1 cellular context compared by ENCODE assay signal in the genomic region with DNA sequence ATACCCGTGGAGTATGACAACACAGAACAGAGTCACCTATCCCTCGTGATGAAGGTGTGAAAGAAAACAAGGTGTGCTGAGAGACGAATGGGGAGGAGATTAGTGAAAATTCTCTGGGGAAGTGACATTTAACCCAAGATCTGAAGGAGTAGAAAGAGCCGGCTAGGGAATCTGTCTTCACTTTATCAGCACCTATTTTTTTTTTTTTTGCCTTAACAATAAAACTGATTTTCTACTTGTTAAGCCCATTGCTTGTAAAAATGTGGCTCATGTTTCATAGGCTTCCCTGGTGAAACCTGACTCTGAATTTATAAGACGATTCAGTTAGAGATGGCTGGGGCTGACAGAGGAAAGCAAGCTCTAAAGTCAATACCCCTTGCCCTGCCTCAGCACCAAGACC.
A peak's percentile ranks its signal among the peaks of the same experiment; 100 is the strongest.
TF ChIP-seq lines count a peak whose summit lies in the region.

No MANE protein-coding gene starts in this region.

TF ChIP-seq in HEK293, 187 proteins besides CTCF, POLR2A, EP300 and RAD21 (continued from another document and continues in another):
- TF ChIP-seq ZNF664 (tag by site-specific recombination; IDR thresholded peaks at IDR 0.05) (no peak), SALL2 (tag by site-specific recombination; IDR thresholded peaks at IDR 0.05; ENCODE audit: borderline replicate concordance) (no peak), ZNF529 (tag by site-specific recombination; IDR thresholded peaks at IDR 0.05; ENCODE audit: insufficient replicate concordance) (no peak), ZNF596 (tag by site-specific recombination; IDR thresholded peaks at IDR 0.05) (no peak), ZNF155 (tag by site-specific recombination; IDR thresholded peaks at IDR 0.05) (no peak), INSM2 (tag by site-specific recombination; IDR thresholded peaks at IDR 0.05) (no peak), ZFP37 (tag by site-specific recombination; IDR thresholded peaks at IDR 0.05) (no peak), ZNF473 (tag by site-specific recombination; IDR thresholded peaks at IDR 0.05) (no peak), ZNF404 (tag by site-specific recombination; IDR thresholded peaks at IDR 0.05) (no peak), TRIM28 (IDR thresholded peaks at IDR 0.05; ENCODE audit: borderline replicate concordance, low read length) (peak; percentile 70; the same call in 1 of the 2 replicates), ZNF501 (tag by site-specific recombination; IDR thresholded peaks at IDR 0.05) (0 out of 2 replicates have a peak, but pooled peaks have one; percentile 35), HOXD13 (CRISPR knock-in tag; IDR thresholded peaks at IDR 0.05; ENCODE audit: borderline replicate concordance) (no peak), ZNF623 (tag by site-specific recombination; IDR thresholded peaks at IDR 0.05) (no peak), ZBTB8A (tag by site-specific recombination; IDR thresholded peaks at IDR 0.05) (peak; percentile 26; the same call in 1 of the 2 replicates), ZNF768 (tag by site-specific recombination; IDR thresholded peaks at IDR 0.05) (no peak), SP7 (tag by site-specific recombination; IDR thresholded peaks at IDR 0.05) (peak; percentile 45; the same call in 1 of the 2 replicates), ZNF2 (tag by site-specific recombination; IDR thresholded peaks at IDR 0.05) (no peak), ZNF701 (tag by site-specific recombination; IDR thresholded peaks at IDR 0.05) (no peak), ZNF777 (tag by site-specific recombination; IDR thresholded peaks at IDR 0.05; ENCODE audit: borderline replicate concordance) (no peak), ZNF202 (tag by site-specific recombination; IDR thresholded peaks at IDR 0.05; ENCODE audit: borderline replicate concordance) (no peak), BCL11B (tag by site-specific recombination; IDR thresholded peaks at IDR 0.05; ENCODE audit: low read depth) (peak; percentile 61; the same call in 1 of the 2 replicates), OVOL3 (tag by site-specific recombination; IDR thresholded peaks at IDR 0.05) (peak; percentile 52; the same call in 1 of the 2 replicates), SP3 (tag by site-specific recombination; IDR thresholded peaks at IDR 0.05) (no peak), HOXA7 (CRISPR knock-in tag; IDR thresholded peaks at IDR 0.05; ENCODE audit: borderline replicate concordance) (no peak), ZNF518A (tag by site-specific recombination; conservative IDR thresholded peaks at IDR 0.05; ENCODE audit: low read depth) (no peak), ZNF416 (tag by site-specific recombination; IDR thresholded peaks at IDR 0.05) (no peak), KLF16 (tag by site-specific recombination; IDR thresholded peaks at IDR 0.05) (no peak), ZNF302 (tag by site-specific recombination; IDR thresholded peaks at IDR 0.05; ENCODE audit: low read depth) (no peak), ZNF354C (tag by site-specific recombination; IDR thresholded peaks at IDR 0.05; ENCODE audit: borderline replicate concordance, low read depth) (no peak), ZNF16 (tag by site-specific recombination; IDR thresholded peaks at IDR 0.05; ENCODE audit: low read depth) (no peak), ZNF433 (tag by site-specific recombination; IDR thresholded peaks at IDR 0.05; ENCODE audit: low read depth) (no peak), ZNF658 (tag by site-specific recombination; IDR thresholded peaks at IDR 0.05) (no peak), ZNF221 (tag by site-specific recombination; IDR thresholded peaks at IDR 0.05; ENCODE audit: borderline replicate concordance) (no peak), ZNF571 (tag by site-specific recombination; IDR thresholded peaks at IDR 0.05) (no peak), TSHZ1 (tag by site-specific recombination; IDR thresholded peaks at IDR 0.05; ENCODE audit: borderline replicate concordance) (peak; percentile 71; the same call in 1 of the 2 replicates), GLI4 (tag by site-specific recombination; IDR thresholded peaks at IDR 0.05) (no peak), WT1 (tag by site-specific recombination; IDR thresholded peaks at IDR 0.05) (peak; percentile 75), ZBTB20 (tag by site-specific recombination; IDR thresholded peaks at IDR 0.05) (peak; percentile 79), GLIS2 (tag by site-specific recombination; IDR thresholded peaks at IDR 0.05) (no peak)
- TF ChIP-seq, protein P1, sequence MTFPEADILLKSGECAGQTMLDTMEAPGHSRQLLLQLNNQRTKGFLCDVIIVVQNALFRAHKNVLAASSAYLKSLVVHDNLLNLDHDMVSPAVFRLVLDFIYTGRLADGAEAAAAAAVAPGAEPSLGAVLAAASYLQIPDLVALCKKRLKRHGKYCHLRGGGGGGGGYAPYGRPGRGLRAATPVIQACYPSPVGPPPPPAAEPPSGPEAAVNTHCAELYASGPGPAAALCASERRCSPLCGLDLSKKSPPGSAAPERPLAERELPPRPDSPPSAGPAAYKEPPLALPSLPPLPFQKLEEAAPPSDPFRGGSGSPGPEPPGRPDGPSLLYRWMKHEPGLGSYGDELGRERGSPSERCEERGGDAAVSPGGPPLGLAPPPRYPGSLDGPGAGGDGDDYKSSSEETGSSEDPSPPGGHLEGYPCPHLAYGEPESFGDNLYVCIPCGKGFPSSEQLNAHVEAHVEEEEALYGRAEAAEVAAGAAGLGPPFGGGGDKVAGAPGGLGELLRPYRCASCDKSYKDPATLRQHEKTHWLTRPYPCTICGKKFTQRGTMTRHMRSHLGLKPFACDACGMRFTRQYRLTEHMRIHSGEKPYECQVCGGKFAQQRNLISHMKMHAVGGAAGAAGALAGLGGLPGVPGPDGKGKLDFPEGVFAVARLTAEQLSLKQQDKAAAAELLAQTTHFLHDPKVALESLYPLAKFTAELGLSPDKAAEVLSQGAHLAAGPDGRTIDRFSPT (tag by site-specific recombination; IDR thresholded peaks at IDR 0.05), result peak; percentile 40; the same call in 1 of the 2 replicates
- TF ChIP-seq, protein P2, sequence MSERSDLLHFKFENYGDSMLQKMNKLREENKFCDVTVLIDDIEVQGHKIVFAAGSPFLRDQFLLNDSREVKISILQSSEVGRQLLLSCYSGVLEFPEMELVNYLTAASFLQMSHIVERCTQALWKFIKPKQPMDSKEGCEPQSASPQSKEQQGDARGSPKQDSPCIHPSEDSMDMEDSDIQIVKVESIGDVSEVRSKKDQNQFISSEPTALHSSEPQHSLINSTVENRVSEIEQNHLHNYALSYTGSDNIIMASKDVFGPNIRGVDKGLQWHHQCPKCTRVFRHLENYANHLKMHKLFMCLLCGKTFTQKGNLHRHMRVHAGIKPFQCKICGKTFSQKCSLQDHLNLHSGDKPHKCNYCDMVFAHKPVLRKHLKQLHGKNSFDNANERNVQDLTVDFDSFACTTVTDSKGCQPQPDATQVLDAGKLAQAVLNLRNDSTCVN (tag by site-specific recombination; optimal IDR thresholded peaks at IDR 0.05), result no peak
- TF ChIP-seq, protein P3, sequence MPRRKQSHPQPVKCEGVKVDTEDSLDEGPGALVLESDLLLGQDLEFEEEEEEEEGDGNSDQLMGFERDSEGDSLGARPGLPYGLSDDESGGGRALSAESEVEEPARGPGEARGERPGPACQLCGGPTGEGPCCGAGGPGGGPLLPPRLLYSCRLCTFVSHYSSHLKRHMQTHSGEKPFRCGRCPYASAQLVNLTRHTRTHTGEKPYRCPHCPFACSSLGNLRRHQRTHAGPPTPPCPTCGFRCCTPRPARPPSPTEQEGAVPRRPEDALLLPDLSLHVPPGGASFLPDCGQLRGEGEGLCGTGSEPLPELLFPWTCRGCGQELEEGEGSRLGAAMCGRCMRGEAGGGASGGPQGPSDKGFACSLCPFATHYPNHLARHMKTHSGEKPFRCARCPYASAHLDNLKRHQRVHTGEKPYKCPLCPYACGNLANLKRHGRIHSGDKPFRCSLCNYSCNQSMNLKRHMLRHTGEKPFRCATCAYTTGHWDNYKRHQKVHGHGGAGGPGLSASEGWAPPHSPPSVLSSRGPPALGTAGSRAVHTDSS (tag by site-specific recombination; IDR thresholded peaks at IDR 0.05), result no peak
- TF ChIP-seq, protein P4, sequence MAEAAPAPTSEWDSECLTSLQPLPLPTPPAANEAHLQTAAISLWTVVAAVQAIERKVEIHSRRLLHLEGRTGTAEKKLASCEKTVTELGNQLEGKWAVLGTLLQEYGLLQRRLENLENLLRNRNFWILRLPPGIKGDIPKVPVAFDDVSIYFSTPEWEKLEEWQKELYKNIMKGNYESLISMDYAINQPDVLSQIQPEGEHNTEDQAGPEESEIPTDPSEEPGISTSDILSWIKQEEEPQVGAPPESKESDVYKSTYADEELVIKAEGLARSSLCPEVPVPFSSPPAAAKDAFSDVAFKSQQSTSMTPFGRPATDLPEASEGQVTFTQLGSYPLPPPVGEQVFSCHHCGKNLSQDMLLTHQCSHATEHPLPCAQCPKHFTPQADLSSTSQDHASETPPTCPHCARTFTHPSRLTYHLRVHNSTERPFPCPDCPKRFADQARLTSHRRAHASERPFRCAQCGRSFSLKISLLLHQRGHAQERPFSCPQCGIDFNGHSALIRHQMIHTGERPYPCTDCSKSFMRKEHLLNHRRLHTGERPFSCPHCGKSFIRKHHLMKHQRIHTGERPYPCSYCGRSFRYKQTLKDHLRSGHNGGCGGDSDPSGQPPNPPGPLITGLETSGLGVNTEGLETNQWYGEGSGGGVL (tag by site-specific recombination; IDR thresholded peaks at IDR 0.05), result no peak
- TF ChIP-seq, protein P5, sequence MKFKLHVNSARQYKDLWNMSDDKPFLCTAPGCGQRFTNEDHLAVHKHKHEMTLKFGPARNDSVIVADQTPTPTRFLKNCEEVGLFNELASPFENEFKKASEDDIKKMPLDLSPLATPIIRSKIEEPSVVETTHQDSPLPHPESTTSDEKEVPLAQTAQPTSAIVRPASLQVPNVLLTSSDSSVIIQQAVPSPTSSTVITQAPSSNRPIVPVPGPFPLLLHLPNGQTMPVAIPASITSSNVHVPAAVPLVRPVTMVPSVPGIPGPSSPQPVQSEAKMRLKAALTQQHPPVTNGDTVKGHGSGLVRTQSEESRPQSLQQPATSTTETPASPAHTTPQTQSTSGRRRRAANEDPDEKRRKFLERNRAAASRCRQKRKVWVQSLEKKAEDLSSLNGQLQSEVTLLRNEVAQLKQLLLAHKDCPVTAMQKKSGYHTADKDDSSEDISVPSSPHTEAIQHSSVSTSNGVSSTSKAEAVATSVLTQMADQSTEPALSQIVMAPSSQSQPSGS (tag by site-specific recombination; IDR thresholded peaks at IDR 0.05; ENCODE audit: low read depth), result no peak
